In genomic region chr15:39785806-39786205, GRCh38 we compare ENCODE assay signal across 1 cellular context.
TF ChIP-seq lines count a peak whose summit lies in the region.

No MANE protein-coding gene starts in this region.

TF ChIP-seq in GM23338, 12 proteins besides CTCF, POLR2A, EP300 and RAD21 (continued from another document):
- no peak for TF ChIP-seq EZH2phosphoT487 (IDR thresholded peaks at IDR 0.05; ENCODE audit: unreplicated experiment)
- no peak for TF ChIP-seq ETS1 (IDR thresholded peaks at IDR 0.05)
- no peak for TF ChIP-seq POLR2AphosphoS5 (IDR thresholded peaks at IDR 0.05; ENCODE audit: low read depth)
- TF ChIP-seq ZNF331 (CRISPR knock-in tag; IDR thresholded peaks at IDR 0.05; ENCODE audit: low read depth): no peak
TF ChIP-seq in GM23338: peak in this region for 0.
